4 cellular contexts compared by ENCODE assay signal in genomic region chr12:119476951-119477350, GRCh38.
A peak's percentile ranks its signal among the peaks of the same experiment; 100 is the strongest.
TF ChIP-seq lines count a peak whose summit lies in the region.

No MANE protein-coding gene starts in this region.

TF ChIP-seq in SK-N-SH treated with all-trans-retinoic acid at 6 μM for 48 hours, 23 proteins besides CTCF, POLR2A, EP300 and RAD21:
- TF ChIP-seq ZNF565 (CRISPR knock-in tag; conservative IDR thresholded peaks at IDR 0.05; ENCODE audit: low read depth) (peak; percentile 94), PATZ1 (CRISPR knock-in tag; IDR thresholded peaks at IDR 0.05; ENCODE audit: borderline replicate concordance) (no peak)
TF ChIP-seq in SK-N-SH treated with all-trans-retinoic acid at 6 μM for 48 hours: peak in this region for 1.

TF ChIP-seq in SK-N-SH, 30 proteins besides CTCF, POLR2A, EP300 and RAD21:
- TF ChIP-seq RFX5 (IDR thresholded peaks at IDR 0.05; ENCODE audit: low read length) (no peak), RXRA (IDR thresholded peaks at IDR 0.05; ENCODE audit: borderline replicate concordance, low read depth) (no peak), NRF1 (IDR thresholded peaks at IDR 0.05; ENCODE audit: low read depth, low read length) (no peak), GATA2 (CRISPR knock-in tag; IDR thresholded peaks at IDR 0.05) (no peak), MXI1 (IDR thresholded peaks at IDR 0.05; ENCODE audit: low read depth, low read length) (no peak), FOSL2 (IDR thresholded peaks at IDR 0.05; ENCODE audit: borderline replicate concordance, low read depth) (no peak), TEAD4 (IDR thresholded peaks at IDR 0.05; ENCODE audit: borderline replicate concordance, insufficient read depth) (no peak), YY1 (IDR thresholded peaks at IDR 0.05; ENCODE audit: low read depth) (no peak), FOXJ3 (CRISPR knock-in tag; IDR thresholded peaks at IDR 0.05) (no peak), JUND (IDR thresholded peaks at IDR 0.05) (no peak), RCOR1 (IDR thresholded peaks at IDR 0.05; ENCODE audit: low read length) (no peak), GABPA (IDR thresholded peaks at IDR 0.05; ENCODE audit: low read depth) (no peak)
- TF ChIP-seq, protein P1, sequence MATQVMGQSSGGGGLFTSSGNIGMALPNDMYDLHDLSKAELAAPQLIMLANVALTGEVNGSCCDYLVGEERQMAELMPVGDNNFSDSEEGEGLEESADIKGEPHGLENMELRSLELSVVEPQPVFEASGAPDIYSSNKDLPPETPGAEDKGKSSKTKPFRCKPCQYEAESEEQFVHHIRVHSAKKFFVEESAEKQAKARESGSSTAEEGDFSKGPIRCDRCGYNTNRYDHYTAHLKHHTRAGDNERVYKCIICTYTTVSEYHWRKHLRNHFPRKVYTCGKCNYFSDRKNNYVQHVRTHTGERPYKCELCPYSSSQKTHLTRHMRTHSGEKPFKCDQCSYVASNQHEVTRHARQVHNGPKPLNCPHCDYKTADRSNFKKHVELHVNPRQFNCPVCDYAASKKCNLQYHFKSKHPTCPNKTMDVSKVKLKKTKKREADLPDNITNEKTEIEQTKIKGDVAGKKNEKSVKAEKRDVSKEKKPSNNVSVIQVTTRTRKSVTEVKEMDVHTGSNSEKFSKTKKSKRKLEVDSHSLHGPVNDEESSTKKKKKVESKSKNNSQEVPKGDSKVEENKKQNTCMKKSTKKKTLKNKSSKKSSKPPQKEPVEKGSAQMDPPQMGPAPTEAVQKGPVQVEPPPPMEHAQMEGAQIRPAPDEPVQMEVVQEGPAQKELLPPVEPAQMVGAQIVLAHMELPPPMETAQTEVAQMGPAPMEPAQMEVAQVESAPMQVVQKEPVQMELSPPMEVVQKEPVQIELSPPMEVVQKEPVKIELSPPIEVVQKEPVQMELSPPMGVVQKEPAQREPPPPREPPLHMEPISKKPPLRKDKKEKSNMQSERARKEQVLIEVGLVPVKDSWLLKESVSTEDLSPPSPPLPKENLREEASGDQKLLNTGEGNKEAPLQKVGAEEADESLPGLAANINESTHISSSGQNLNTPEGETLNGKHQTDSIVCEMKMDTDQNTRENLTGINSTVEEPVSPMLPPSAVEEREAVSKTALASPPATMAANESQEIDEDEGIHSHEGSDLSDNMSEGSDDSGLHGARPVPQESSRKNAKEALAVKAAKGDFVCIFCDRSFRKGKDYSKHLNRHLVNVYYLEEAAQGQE (IDR thresholded peaks at IDR 0.05; ENCODE audit: low read depth, low read length) = no peak

TF ChIP-seq in GM12878, 131 proteins besides CTCF, POLR2A, EP300 and RAD21:
- TF ChIP-seq, protein P2, sequence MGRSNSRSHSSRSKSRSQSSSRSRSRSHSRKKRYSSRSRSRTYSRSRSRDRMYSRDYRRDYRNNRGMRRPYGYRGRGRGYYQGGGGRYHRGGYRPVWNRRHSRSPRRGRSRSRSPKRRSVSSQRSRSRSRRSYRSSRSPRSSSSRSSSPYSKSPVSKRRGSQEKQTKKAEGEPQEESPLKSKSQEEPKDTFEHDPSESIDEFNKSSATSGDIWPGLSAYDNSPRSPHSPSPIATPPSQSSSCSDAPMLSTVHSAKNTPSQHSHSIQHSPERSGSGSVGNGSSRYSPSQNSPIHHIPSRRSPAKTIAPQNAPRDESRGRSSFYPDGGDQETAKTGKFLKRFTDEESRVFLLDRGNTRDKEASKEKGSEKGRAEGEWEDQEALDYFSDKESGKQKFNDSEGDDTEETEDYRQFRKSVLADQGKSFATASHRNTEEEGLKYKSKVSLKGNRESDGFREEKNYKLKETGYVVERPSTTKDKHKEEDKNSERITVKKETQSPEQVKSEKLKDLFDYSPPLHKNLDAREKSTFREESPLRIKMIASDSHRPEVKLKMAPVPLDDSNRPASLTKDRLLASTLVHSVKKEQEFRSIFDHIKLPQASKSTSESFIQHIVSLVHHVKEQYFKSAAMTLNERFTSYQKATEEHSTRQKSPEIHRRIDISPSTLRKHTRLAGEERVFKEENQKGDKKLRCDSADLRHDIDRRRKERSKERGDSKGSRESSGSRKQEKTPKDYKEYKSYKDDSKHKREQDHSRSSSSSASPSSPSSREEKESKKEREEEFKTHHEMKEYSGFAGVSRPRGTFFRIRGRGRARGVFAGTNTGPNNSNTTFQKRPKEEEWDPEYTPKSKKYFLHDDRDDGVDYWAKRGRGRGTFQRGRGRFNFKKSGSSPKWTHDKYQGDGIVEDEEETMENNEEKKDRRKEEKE (IDR thresholded peaks at IDR 0.05) = no peak
- TF ChIP-seq YY1 (IDR thresholded peaks at IDR 0.05; ENCODE audit: low read depth, low read length) = 0 out of 2 replicates have a peak, but pooled peaks have one; percentile 14

TF ChIP-seq in H1, 55 proteins besides CTCF, POLR2A, EP300 and RAD21:
- TF ChIP-seq, protein P3, sequence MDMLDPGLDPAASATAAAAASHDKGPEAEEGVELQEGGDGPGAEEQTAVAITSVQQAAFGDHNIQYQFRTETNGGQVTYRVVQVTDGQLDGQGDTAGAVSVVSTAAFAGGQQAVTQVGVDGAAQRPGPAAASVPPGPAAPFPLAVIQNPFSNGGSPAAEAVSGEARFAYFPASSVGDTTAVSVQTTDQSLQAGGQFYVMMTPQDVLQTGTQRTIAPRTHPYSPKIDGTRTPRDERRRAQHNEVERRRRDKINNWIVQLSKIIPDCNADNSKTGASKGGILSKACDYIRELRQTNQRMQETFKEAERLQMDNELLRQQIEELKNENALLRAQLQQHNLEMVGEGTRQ (IDR thresholded peaks at IDR 0.05; ENCODE audit: low read length) = 0 out of 2 replicates have a peak, but pooled peaks have one; percentile 13
- peak; percentile 78 for TF ChIP-seq YY1 (IDR thresholded peaks at IDR 0.05; ENCODE audit: low read depth, low read length)
- TF ChIP-seq SP4 (IDR thresholded peaks at IDR 0.05; ENCODE audit: low read length) = no peak
